Comparison of ENCODE assay signal across 1 cellular context in genomic region chr6:10746915-10747250, GRCh38.
TF ChIP-seq lines count a peak whose summit lies in the region.

No MANE protein-coding gene starts in this region.

TF ChIP-seq in K562, 482 proteins besides CTCF, POLR2A, EP300 and RAD21 (continued from another document):
- TF ChIP-seq ZNF407 (IDR thresholded peaks at IDR 0.05; ENCODE audit: low read depth) = no peak
